13 cellular contexts compared by ENCODE assay signal in the genomic region with DNA sequence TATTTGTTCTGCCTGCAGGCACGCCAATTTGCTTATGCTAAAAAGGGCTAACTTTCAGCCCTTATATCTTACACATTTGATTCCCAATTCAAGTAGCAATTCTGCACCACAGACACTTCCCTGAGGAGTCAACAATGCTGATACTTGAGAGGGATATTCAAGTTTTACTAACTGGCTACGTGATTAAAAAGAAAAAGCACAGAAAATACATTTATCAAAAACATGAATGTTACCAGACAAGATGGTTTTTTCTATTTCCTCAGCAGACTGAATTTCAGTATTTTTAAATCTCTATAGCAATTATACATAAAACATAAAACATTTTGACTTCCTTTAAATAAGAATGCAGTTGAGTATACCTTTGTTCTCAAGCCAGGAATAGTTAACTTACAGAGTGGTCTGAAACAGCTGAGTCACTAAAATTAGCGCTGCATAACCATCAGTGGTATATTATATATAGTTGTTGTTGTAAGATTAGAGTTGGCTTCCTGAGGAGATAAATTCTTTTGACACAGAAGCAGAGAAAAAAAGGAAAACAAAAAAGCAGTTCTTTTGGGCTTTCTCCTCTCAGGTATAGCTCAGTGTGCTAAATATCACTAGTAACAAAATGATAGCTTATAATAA.
A peak's percentile ranks its signal among the peaks of the same experiment; 100 is the strongest.
DNase-seq lines count a peak whose midpoint lies in the region; ATAC-seq and TF ChIP-seq lines count a peak whose summit lies in the region.
"Had no signal": no experiment of that assay in that cellular context is flagged by ENCODE, and none has a peak within 500 bp of the region (broad histone marks: within the 10 kb centered on the region; RNA-seq: fewer than 3 reads in every experiment).

No MANE protein-coding gene starts in this region.

- no peaks in the 10 kb centered on the region for H4K20me1 ChIP-seq in MM.1S (ENCODE audit: insufficient read depth, low read length)

- no peak for ATAC-seq in HG03571 (IDR thresholded peaks at IDR 0.05; ENCODE audit: unreplicated experiment)
- no peak for ATAC-seq in HG03521 (IDR thresholded peaks at IDR 0.05; ENCODE audit: unreplicated experiment)
- no peak for ATAC-seq in HG03135 (IDR thresholded peaks at IDR 0.05; ENCODE audit: unreplicated experiment)
- ATAC-seq: naive thymus-derived CD4-positive, alpha-beta T cell had no signal

- H3K4me3 ChIP-seq in MM.1S (ENCODE audit: low read length), result no peak overlapping the region
- no peak overlapping the region for H3K4me3 ChIP-seq in choroid plexus epithelial cell (ENCODE audit: low read depth, low read length)

- CTCF ChIA-PET in activated naive CD4-positive, alpha-beta T cell treated with anti-CD3 and anti-CD28 coated beads, Interleukin-2, amount 10 ng/mL, durations not matched to agents 7 days and 5 days (lab: Charles Lee), result no interaction called here

- H3K9me3 Mint-ChIP-seq in activated naive CD4-positive, alpha-beta T cell treated with anti-CD3 and anti-CD28 coated beads, Interleukin-2, amount 50 U/mL, for 24 hours, result no peaks in the 10 kb centered on the region
- H3K9me3 Mint-ChIP-seq in activated naive CD4-positive, alpha-beta T cell treated with anti-CD3 and anti-CD28 coated beads, Interleukin-2, amount 10 ng/mL, durations not matched to agents 7 days and 5 days, result no peaks in the 10 kb centered on the region

- DNase-seq in activated naive CD4-positive, alpha-beta T cell treated with anti-CD3 and anti-CD28 coated beads, Interleukin-2, amount 10 ng/mL, durations not matched to agents 7 days and 5 days, result no peak
- DNase-seq in MM.1S, result peak; percentile 45
- peak; percentile 52 for DNase-seq in choroid plexus epithelial cell (ENCODE audit: low read depth)
- no peak for DNase-seq in NCI-H2029 (lab: John Stamatoyannopoulos, UW)
- DNase-seq: activated effector memory CD4-positive, alpha-beta T cell treated with anti-CD3 and anti-CD28 coated beads, Interleukin-2, amount 50 U/mL, for 16 hours; Caco-2; naive thymus-derived CD4-positive, alpha-beta T cell; NCI-H1105; substantia nigra had no signal

- no peaks in the 10 kb centered on the region for H3F3A ChIP-seq in MM.1S (ENCODE audit: insufficient read depth, low read length)

- H3K79me2 ChIP-seq in MM.1S (ENCODE audit: low read length), result peaks cover 52% of the 10 kb centered on the region

- TF ChIP-seq CTCF in MM.1S (IDR thresholded peaks at IDR 0.05; ENCODE audit: low read length) (no peak), choroid plexus epithelial cell (conservative IDR thresholded peaks at IDR 0.05; ENCODE audit: low read depth, low read length) (no peak)

- H3K4me1 Mint-ChIP-seq in activated naive CD4-positive, alpha-beta T cell treated with anti-CD3 and anti-CD28 coated beads, Interleukin-2, amount 50 U/mL, for 24 hours, result peaks cover 48% of the 10 kb centered on the region
- peaks cover 6% of the 10 kb centered on the region for H3K4me1 Mint-ChIP-seq in activated naive CD4-positive, alpha-beta T cell treated with anti-CD3 and anti-CD28 coated beads, Interleukin-2, amount 10 ng/mL, durations not matched to agents 7 days and 5 days

- no peaks in the 10 kb centered on the region for H3K9me3 ChIP-seq in MM.1S (replicated peaks; ENCODE audit: insufficient read depth, low read length)
- H3K9me3 ChIP-seq: Caco-2 had no signal

- 0 out of 2 replicates have a peak, but pooled peaks cover 7% of the 10 kb centered on the region for H3K4me1 ChIP-seq in MM.1S (ENCODE audit: low read length)

- no peaks in the 10 kb centered on the region; the same call in 1 of the 2 replicates for H3K36me3 ChIP-seq in MM.1S (replicated peaks; ENCODE audit: insufficient read depth, low read length)

- no peaks in the 10 kb centered on the region for H3K27me3 ChIP-seq in MM.1S (replicated peaks; ENCODE audit: insufficient read depth, low read length)

- no peak overlapping the region for H3K4me3 Mint-ChIP-seq in activated naive CD4-positive, alpha-beta T cell treated with anti-CD3 and anti-CD28 coated beads, Interleukin-2, amount 50 U/mL, for 24 hours
- H3K4me3 Mint-ChIP-seq in activated naive CD4-positive, alpha-beta T cell treated with anti-CD3 and anti-CD28 coated beads, Interleukin-2, amount 10 ng/mL, durations not matched to agents 7 days and 5 days, result no peak overlapping the region
- H3K4me3 Mint-ChIP-seq: naive thymus-derived CD4-positive, alpha-beta T cell had no signal

- H3K36me3 Mint-ChIP-seq in activated naive CD4-positive, alpha-beta T cell treated with anti-CD3 and anti-CD28 coated beads, Interleukin-2, amount 50 U/mL, for 24 hours, result peaks cover 8% of the 10 kb centered on the region
- H3K36me3 Mint-ChIP-seq in activated naive CD4-positive, alpha-beta T cell treated with anti-CD3 and anti-CD28 coated beads, Interleukin-2, amount 10 ng/mL, durations not matched to agents 7 days and 5 days, result peaks cover 20% of the 10 kb centered on the region

- no peak overlapping the region for H2AFZ ChIP-seq in MM.1S (ENCODE audit: low read length)

- no peaks in the 10 kb centered on the region for H3K9me2 ChIP-seq in MM.1S (replicated peaks; ENCODE audit: insufficient read depth, low read length)

- H3K27ac ChIP-seq in MM.1S (ENCODE audit: low read length), result no peak overlapping the region

- peak overlapping the region; percentile 12 for H3K27ac Mint-ChIP-seq in activated naive CD4-positive, alpha-beta T cell treated with anti-CD3 and anti-CD28 coated beads, Interleukin-2, amount 50 U/mL, for 24 hours
- H3K27ac Mint-ChIP-seq in activated naive CD4-positive, alpha-beta T cell treated with anti-CD3 and anti-CD28 coated beads, Interleukin-2, amount 10 ng/mL, durations not matched to agents 7 days and 5 days, result no peak overlapping the region

- H3K4me2 ChIP-seq in MM.1S (ENCODE audit: low read depth, low read length), result peak overlapping the region; percentile 16; the same call in 1 of the 2 replicates

- no peak overlapping the region for H3K9ac ChIP-seq in MM.1S (ENCODE audit: low read length)

- H3K27me3 Mint-ChIP-seq in activated naive CD4-positive, alpha-beta T cell treated with anti-CD3 and anti-CD28 coated beads, Interleukin-2, amount 50 U/mL, for 24 hours, result no peaks in the 10 kb centered on the region
- H3K27me3 Mint-ChIP-seq in activated naive CD4-positive, alpha-beta T cell treated with anti-CD3 and anti-CD28 coated beads, Interleukin-2, amount 10 ng/mL, durations not matched to agents 7 days and 5 days, result no peaks in the 10 kb centered on the region
- H3K27me3 Mint-ChIP-seq: naive thymus-derived CD4-positive, alpha-beta T cell had no signal

Comparison
In these comparisons a context has a peak if more than half of its experiments do, and no peak if none do; other contexts are left out.
1. DNase-seq: peak in MM.1S (single experiment) and choroid plexus epithelial cell (single experiment); none in activated naive CD4-positive, alpha-beta T cell treated with anti-CD3 and anti-CD28 coated beads, Interleukin-2, amount 10 ng/mL, durations not matched to agents 7 days and 5 days (single experiment) and NCI-H2029 (single experiment).